10 cellular contexts compared by ENCODE assay signal in genomic region chr11:47376543-47377371, GRCh38. TPM values are rescaled to one million over a fixed set of nuclear protein-coding genes. Genes with fewer than 3 reads are reported as not detected.
A peak's percentile ranks its signal among the peaks of the same experiment; 100 is the strongest.
DNase-seq lines count a peak whose midpoint lies in the region; ATAC-seq, FAIRE-seq and TF ChIP-seq lines count a peak whose summit lies in the region.
"Had no signal": no experiment of that assay in that cellular context is flagged by ENCODE, and none has a peak within 500 bp of the region (broad histone marks: within the 10 kb centered on the region; RNA-seq: fewer than 3 reads in every experiment).

No MANE protein-coding gene starts in this region.

- BruUV-seq in GM12878 (replicated peaks; lab: Mats Ljungman, UMichigan) = no TSS peak

- peak overlapping the region; percentile 91 for H3K4me3 ChIP-seq in GM12865 (ENCODE audit: low read depth, low read length)
- H3K4me3 ChIP-seq in GM12878 = peak overlapping the region; percentile 80
- peak overlapping the region; percentile 50 to 55 for H3K4me3 ChIP-seq in muscle layer of duodenum (ENCODE audit: low read depth in 1 of 2, low read length in 2 of 2)

- H3K27me3 ChIP-seq in GM12878 (replicated peaks in 1 of 2; ENCODE audit: control insufficient read depth in 2 of 2, insufficient read depth in 2 of 2, low read length in 1 of 2) (no peaks in the 10 kb centered on the region), muscle layer of duodenum (ENCODE audit: low read depth, low read length) (no peaks in the 10 kb centered on the region)

- no peaks in the 10 kb centered on the region for H3K9me3 Mint-ChIP-seq in activated T-cell treated with anti-CD3 and anti-CD28 coated beads, Interleukin-2, amount 50 U/mL, for 72 hours

- intact Hi-C loops in GM12878 (cut with micrococcal nuclease; ENCODE audit: unreplicated experiment) = loop anchor here (5.0 to 10.0 kb wide), 3 partner anchors 76 to 478 kb away; partner anchors contain the start of gene FNBP4

- peak; percentile 38 for ATAC-seq in HG03159 (IDR thresholded peaks at IDR 0.05; ENCODE audit: unreplicated experiment)
- peak; percentile 64 for ATAC-seq in GM12878
- ATAC-seq in HG03097 (IDR thresholded peaks at IDR 0.05; ENCODE audit: low FRiP score, unreplicated experiment) = no peak
- ATAC-seq in activated T-cell treated with anti-CD3 and anti-CD28 coated beads, Interleukin-2, amount 50 U/mL, for 72 hours (replicated peaks in 1 of 2) = no peak

- peak; percentile 47; the same call in 1 of the 2 replicates for TF ChIP-seq POLR2A in GM12878 (IDR thresholded peaks at IDR 0.05; ENCODE audit: low read depth, low read length)

- TF ChIP-seq CTCF in GM12865 (IDR thresholded peaks at IDR 0.05; ENCODE audit: insufficient read depth, low read depth, low read length, missing control alignments) (no peak), GM12878 (IDR thresholded peaks at IDR 0.05 in 2 of 3, conservative IDR thresholded peaks at IDR 0.05 in 1 of 3; ENCODE audit: control insufficient read depth in 2 of 3, extremely low read depth in 1 of 3, insufficient read depth in 1 of 3, low read depth in 3 of 3, low read length in 3 of 3) (peak; percentile 15 to 20 (median 17); a peak in 3 of 6 replicates)

- SMC1A ChIA-PET in GM12878 (lab: Charles Lee; ENCODE audit: uncharacterized antibody, unreplicated experiment) = interaction anchor here (0.6 to 3.7 kb wide), 7 partner anchors 15 to 161 kb away, joined by 3 to 36 read pairs (median 5); partner anchors contain the start of genes DDB2 and SLC39A13

- peak overlapping the region; percentile 45 for H2AFZ ChIP-seq in GM12878 (ENCODE audit: control insufficient read depth, low read depth, low read length)

- TF ChIP-seq EP300 in GM12878 (IDR thresholded peaks at IDR 0.05; ENCODE audit: borderline replicate concordance in 1 of 2, control insufficient read depth in 1 of 2, low read depth in 2 of 2, low read length in 2 of 2) = no peak

- H4K20me1 ChIP-seq in GM12878 (ENCODE audit: control insufficient read depth, insufficient read depth) = no peaks in the 10 kb centered on the region

- H3K36me3 ChIP-seq in GM12878 (ENCODE audit: control insufficient read depth in 2 of 2, insufficient read depth in 2 of 2, low read length in 1 of 2) (peaks cover 2 to 4% of the 10 kb centered on the region in 2 experiments; a peak in 3 of 4 replicates), muscle layer of duodenum (ENCODE audit: control insufficient read depth in 1 of 2, insufficient read depth in 2 of 2, low read length in 2 of 2) (no peaks in the 10 kb centered on the region)

- WGBS in GM12878 (ENCODE audit: insufficient coverage, insufficient replicate concordance, low lambda C conversion rate, missing lambda C conversion rate) = 3% methylated on average over 13 of the region's 14 CpGs

- POLR2A ChIA-PET in GM12878 (lab: Charles Lee) = interaction anchor here (0.6 to 5.0 kb wide), 7 partner anchors 10 to 752 kb away, joined by 3 to 94 read pairs (median 4); partner anchors contain the start of gene SLC39A13

- H3K79me2 ChIP-seq in GM12878 (ENCODE audit: control insufficient read depth, insufficient read depth, low read length) = peaks cover 41% of the 10 kb centered on the region

- RAD21 ChIA-PET in GM12878 (lab: Charles Lee; ENCODE audit: unreplicated experiment) = interaction anchor here (1.0 to 3.4 kb wide), 5 partner anchors 23 to 678 kb away, joined by 3 to 31 read pairs (median 6); partner anchors contain the start of gene SLC39A13

- peak overlapping the region; percentile 85 for H3K9ac ChIP-seq in GM12878 (ENCODE audit: control insufficient read depth, insufficient read depth, low read length)

- DNase-seq in GM12865 (ENCODE audit: low read depth) (no peak), GM12878 (ENCODE audit: low read depth, low spot score) (no peak), COR-L47 (lab: John Stamatoyannopoulos, UW) (no peak), HTR-8/SVneo (ENCODE audit: insufficient read length, low spot score) (no peak)
- DNase-seq in activated T-cell treated with anti-CD3 and anti-CD28 coated beads, Interleukin-2, amount 50 U/mL, for 72 hours = no peak
- DNase-seq: T1000 had no signal

- no peak overlapping the region for H3K27ac Mint-ChIP-seq in activated T-cell treated with anti-CD3 and anti-CD28 coated beads, Interleukin-2, amount 50 U/mL, for 72 hours

- H3K4me1 ChIP-seq in GM12878 (ENCODE audit: control insufficient read depth, insufficient read depth, low read length) (peaks cover 21% of the 10 kb centered on the region), muscle layer of duodenum (ENCODE audit: control insufficient read depth in 1 of 2, insufficient read depth in 2 of 2, low read length in 2 of 2) (no peaks in the 10 kb centered on the region)

- H3K4me2 ChIP-seq in GM12878 (ENCODE audit: control insufficient read depth, insufficient read depth) = peak overlapping the region; percentile 89

- H3K4me1 Mint-ChIP-seq in activated T-cell treated with anti-CD3 and anti-CD28 coated beads, Interleukin-2, amount 50 U/mL, for 72 hours (ENCODE audit: low read depth) = peaks cover 12% of the 10 kb centered on the region

- CTCF ChIA-PET in GM12878 (lab: Yijun Ruan, JAX) = interaction anchor here (0.6 to 4.1 kb wide), 9 partner anchors 15 to 819 kb away, joined by 3 to 20 read pairs (median 5); no protein-coding TSS in a partner anchor

- TF ChIP-seq RAD21 in GM12878 (IDR thresholded peaks at IDR 0.05; ENCODE audit: insufficient read depth, low read depth, low read length) = no peak

- FAIRE-seq in GM12878 (lab: Jason Lieb, UNC) (no peak), HTR-8/SVneo (lab: Jason Lieb, UNC) (no peak)

- H3K9me3 ChIP-seq in GM12878 (replicated peaks; ENCODE audit: control insufficient read depth, insufficient read depth, low read length) (no peaks in the 10 kb centered on the region), muscle layer of duodenum (ENCODE audit: control insufficient read depth in 1 of 2, low read length in 2 of 2) (no peaks in the 10 kb centered on the region)

- H3K27me3 Mint-ChIP-seq in activated T-cell treated with anti-CD3 and anti-CD28 coated beads, Interleukin-2, amount 50 U/mL, for 72 hours (ENCODE audit: low read depth) = no peaks in the 10 kb centered on the region

- H3K36me3 Mint-ChIP-seq in activated T-cell treated with anti-CD3 and anti-CD28 coated beads, Interleukin-2, amount 50 U/mL, for 72 hours (ENCODE audit: insufficient read depth in 2 of 2) = no peaks in the 10 kb centered on the region

- H3K27ac ChIP-seq in GM12878 (ENCODE audit: control insufficient read depth, insufficient read depth) (peak overlapping the region; percentile 93), muscle layer of duodenum (ENCODE audit: low read length) (peak overlapping the region; percentile 77)

- in situ Hi-C loops in GM12878 (cut with MboI) = no loop called here

- no peak overlapping the region for H3K4me3 Mint-ChIP-seq in activated T-cell treated with anti-CD3 and anti-CD28 coated beads, Interleukin-2, amount 50 U/mL, for 72 hours

RNA-seq across cellular contexts. Expression of gene SPI1, which starts 1.6 kb away (rescaled TPM):
- total RNA-seq in GM12878 (2013; cell fraction: nucleolus; rRNA removed) = 8.7 and 10.3 TPM in 2 replicates
- 19.9 and 25.9 TPM in 2 replicates for total RNA-seq in GM12878 (2014; rRNA removed)
- 5.9 and 6.5 TPM in 2 replicates for total RNA-seq in GM12878 (2014; rRNA removed; fragmentation: Illumina TruSeq; extraction: Trizol)
- total RNA-seq in GM12878 (2021) = 29.5 and 31.1 TPM in 2 replicates
- polyA plus RNA-seq in GM12878 (2011; ENCODE audit: low read depth) = 7.3 TPM
- 3.6 and 10.2 TPM in 2 replicates for polyA plus RNA-seq in GM12878 (2011; rRNA removed)
- polyA plus RNA-seq in GM12878 (2011; cell fraction: cytosol; rRNA removed) = 13.4 and 15.8 TPM in 2 replicates
- polyA plus RNA-seq in GM12878 (2011; cell fraction: nucleus; rRNA removed) = 13.8 and 20.3 TPM in 2 replicates
- 26.5 and 28.6 TPM in 2 replicates for polyA plus RNA-seq in GM12878 (2012)
- 1.3 and 8.8 TPM in 2 replicates for polyA plus RNA-seq in GM12878 (2014; fragmentation: Illumina TruSeq; extraction: Trizol)
- polyA plus RNA-seq in GM12878 (2014; fragmentation: Nextera tagmentation; extraction: Ambion mirVana) = under 1 TPM; 0.05 to 0.08 TPM
- polyA plus RNA-seq in GM12878 (2014; rRNA removed) = 24.5 and 30.2 TPM in 2 replicates
- 10 to 100 TPM in 1 of 2 experiments, 1 to 10 TPM in 1; 9.2 to 15.0 TPM for polyA plus RNA-seq in GM12878 (2016; fragmentation: Nextera tagmentation; extraction: Ambion mirVana)
- polyA minus RNA-seq in GM12878 (2011; rRNA and poly(A)+ RNA removed) = 9.1 and 16.5 TPM in 2 replicates
- 7.7 and 13.2 TPM in 2 replicates for polyA minus RNA-seq in GM12878 (2011; cell fraction: cytosol; rRNA and poly(A)+ RNA removed)
- polyA minus RNA-seq in GM12878 (2011; cell fraction: nucleus; rRNA and poly(A)+ RNA removed) = 4.6 and 9.6 TPM in 2 replicates
- under 1 TPM; 0.35 to 0.55 TPM for total RNA-seq in activated T-cell treated with anti-CD3 and anti-CD28 coated beads, Interleukin-2, amount 50 U/mL, for 72 hours
- total RNA-seq: lung microvascular endothelial cell had no signal

RNA-seq across cellular contexts. Expression of gene MYBPC3, which starts 24.3 kb away (rescaled TPM):
- not detected in 2 replicates for total RNA-seq in GM12878 (2013; cell fraction: nucleolus; rRNA removed)
- total RNA-seq in GM12878 (2014; rRNA removed) (0.05 TPM in 1 of 2 replicates, not detected in the other), GM12878 (2014; rRNA removed; fragmentation: Illumina TruSeq; extraction: Trizol) (not detected in 2 replicates), GM12878 (2021) (not detected in 2 replicates)
- not detected for polyA plus RNA-seq in GM12878 (2011; ENCODE audit: low read depth)
- polyA plus RNA-seq in GM12878 (2011; rRNA removed) (0.03 TPM in 1 of 2 replicates, not detected in the other), GM12878 (2014; fragmentation: Illumina TruSeq; extraction: Trizol) (0.03 TPM in 1 of 2 replicates, not detected in the other), GM12878 (2014; fragmentation: Nextera tagmentation; extraction: Ambion mirVana) (not detected), GM12878 (2014; rRNA removed) (0.06 TPM in 1 of 2 replicates, not detected in the other), GM12878 (2016; fragmentation: Nextera tagmentation; extraction: Ambion mirVana) (under 1 TPM in 1 of 2 experiments, not detected in 1; 0.08 TPM)
- 0.05 and 0.06 TPM in 2 replicates for polyA plus RNA-seq in GM12878 (2011; cell fraction: cytosol; rRNA removed)
- 0.16 and 0.30 TPM in 2 replicates for polyA plus RNA-seq in GM12878 (2011; cell fraction: nucleus; rRNA removed)
- polyA plus RNA-seq in GM12878 (2012) = 0.04 and 0.08 TPM in 2 replicates
- polyA minus RNA-seq in GM12878 (2011; rRNA and poly(A)+ RNA removed) = 0.05 TPM in 1 of 2 replicates, not detected in the other
- polyA minus RNA-seq in GM12878 (2011; cell fraction: cytosol; rRNA and poly(A)+ RNA removed) = not detected in 2 replicates
- not detected in 2 replicates for polyA minus RNA-seq in GM12878 (2011; cell fraction: nucleus; rRNA and poly(A)+ RNA removed)
- total RNA-seq in activated T-cell treated with anti-CD3 and anti-CD28 coated beads, Interleukin-2, amount 50 U/mL, for 72 hours = not detected
- total RNA-seq: lung microvascular endothelial cell had no signal

RNA-seq across cellular contexts. Expression of gene SLC39A13, which starts 31.6 kb away (rescaled TPM):
- total RNA-seq in GM12878 (2013; cell fraction: nucleolus; rRNA removed) = 7.2 and 9.7 TPM in 2 replicates
- total RNA-seq in GM12878 (2014; rRNA removed) = 11.3 and 14.5 TPM in 2 replicates
- 3.3 and 3.6 TPM in 2 replicates for total RNA-seq in GM12878 (2014; rRNA removed; fragmentation: Illumina TruSeq; extraction: Trizol)
- total RNA-seq in GM12878 (2021) = 14.5 and 15.0 TPM in 2 replicates
- polyA plus RNA-seq in GM12878 (2011; ENCODE audit: low read depth) = 3.5 TPM
- 2.0 and 4.2 TPM in 2 replicates for polyA plus RNA-seq in GM12878 (2011; rRNA removed)
- polyA plus RNA-seq in GM12878 (2011; cell fraction: cytosol; rRNA removed) = 6.3 and 12.0 TPM in 2 replicates
- 51.1 and 51.6 TPM in 2 replicates for polyA plus RNA-seq in GM12878 (2011; cell fraction: nucleus; rRNA removed)
- 11.0 and 11.1 TPM in 2 replicates for polyA plus RNA-seq in GM12878 (2012)
- polyA plus RNA-seq in GM12878 (2014; fragmentation: Illumina TruSeq; extraction: Trizol) = 2.1 and 3.2 TPM in 2 replicates
- polyA plus RNA-seq in GM12878 (2014; fragmentation: Nextera tagmentation; extraction: Ambion mirVana) = under 1 TPM; 0.23 to 0.60 TPM
- 19.8 and 20.4 TPM in 2 replicates for polyA plus RNA-seq in GM12878 (2014; rRNA removed)
- polyA plus RNA-seq in GM12878 (2016; fragmentation: Nextera tagmentation; extraction: Ambion mirVana) = 1 to 10 TPM; 8.4 to 8.9 TPM
- 2.6 and 4.5 TPM in 2 replicates for polyA minus RNA-seq in GM12878 (2011; rRNA and poly(A)+ RNA removed)
- 2.3 and 2.4 TPM in 2 replicates for polyA minus RNA-seq in GM12878 (2011; cell fraction: cytosol; rRNA and poly(A)+ RNA removed)
- 4.6 and 7.7 TPM in 2 replicates for polyA minus RNA-seq in GM12878 (2011; cell fraction: nucleus; rRNA and poly(A)+ RNA removed)
- total RNA-seq in activated T-cell treated with anti-CD3 and anti-CD28 coated beads, Interleukin-2, amount 50 U/mL, for 72 hours = 10 to 100 TPM; 16.2 to 21.0 TPM

RNA-seq across cellular contexts. Expression of gene PSMC3, which starts 49.5 kb away (rescaled TPM):
- total RNA-seq in GM12878 (2013; cell fraction: nucleolus; rRNA removed) = 43.7 and 52.4 TPM in 2 replicates
- total RNA-seq in GM12878 (2014; rRNA removed) (112 and 114 TPM in 2 replicates), GM12878 (2014; rRNA removed; fragmentation: Illumina TruSeq; extraction: Trizol) (180 and 181 TPM in 2 replicates), GM12878 (2021) (144 and 157 TPM in 2 replicates)
- 116 TPM for polyA plus RNA-seq in GM12878 (2011; ENCODE audit: low read depth)
- polyA plus RNA-seq in GM12878 (2011; rRNA removed) (143 and 159 TPM in 2 replicates), GM12878 (2014; fragmentation: Illumina TruSeq; extraction: Trizol) (245 and 283 TPM in 2 replicates), GM12878 (2014; fragmentation: Nextera tagmentation; extraction: Ambion mirVana) (10 to 100 TPM; 39.5 to 54.3 TPM), GM12878 (2014; rRNA removed) (153 TPM in 2 replicates), GM12878 (2016; fragmentation: Nextera tagmentation; extraction: Ambion mirVana) (100 to 1,000 TPM; 256 to 289 TPM)
- polyA plus RNA-seq in GM12878 (2011; cell fraction: cytosol; rRNA removed) = 118 and 142 TPM in 2 replicates
- polyA plus RNA-seq in GM12878 (2011; cell fraction: nucleus; rRNA removed) = 78.3 and 128 TPM in 2 replicates
- 90.1 and 134 TPM in 2 replicates for polyA plus RNA-seq in GM12878 (2012)
- 89.2 and 147 TPM in 2 replicates for polyA minus RNA-seq in GM12878 (2011; rRNA and poly(A)+ RNA removed)
- polyA minus RNA-seq in GM12878 (2011; cell fraction: cytosol; rRNA and poly(A)+ RNA removed) = 26.3 and 35.2 TPM in 2 replicates
- polyA minus RNA-seq in GM12878 (2011; cell fraction: nucleus; rRNA and poly(A)+ RNA removed) = 29.3 and 50.7 TPM in 2 replicates
- total RNA-seq in activated T-cell treated with anti-CD3 and anti-CD28 coated beads, Interleukin-2, amount 50 U/mL, for 72 hours = 100 to 1,000 TPM; 121 to 149 TPM

Comparison
In these comparisons a context has a peak if more than half of its experiments do, and no peak if none do; other contexts are left out.
1. ATAC-seq: peak in HG03159 (single experiment) and GM12878 (single experiment); none in HG03097 (single experiment) and activated T-cell treated with anti-CD3 and anti-CD28 coated beads, Interleukin-2, amount 50 U/mL, for 72 hours (0 of 2).
2. RNA of gene SPI1, which starts 1.6 kb away (total RNA-seq): 5.9 to 31.1 TPM in GM12878; 0.35 to 0.55 TPM in activated T-cell treated with anti-CD3 and anti-CD28 coated beads, Interleukin-2, amount 50 U/mL, for 72 hours; every median in the first group is over 4 times any median in the second.
3. Peak in every context shown above with its lines, with median percentiles within 50 percentile points of each other: H3K4me3 ChIP-seq.